ENCODE assay signal across 15 cellular contexts in genomic region chr20:22575737-22576136, GRCh38. TPM values are rescaled to one million over a fixed set of nuclear protein-coding genes. Genes with fewer than 3 reads are reported as not detected.
DNase-seq lines count a peak whose midpoint lies in the region; ATAC-seq and TF ChIP-seq lines count a peak whose summit lies in the region.
"Had no signal": no experiment of that assay in that cellular context is flagged by ENCODE, and none has a peak within 500 bp of the region (broad histone marks: within the 10 kb centered on the region; RNA-seq: fewer than 3 reads in every experiment).

No MANE protein-coding gene starts in this region.

- no peak overlapping the region for H3K27ac Mint-ChIP-seq in CD4-positive, alpha-beta memory T cell

- H3K36me3 ChIP-seq in Panc1 (ENCODE audit: control insufficient read depth, insufficient read depth, low read length) (no peaks in the 10 kb centered on the region), liver (ENCODE audit: control insufficient read depth in 4 of 4, insufficient read depth in 3 of 4, low read depth in 1 of 4, low read length in 3 of 4) (no peaks in the 10 kb centered on the region), upper lobe of left lung (no peaks in the 10 kb centered on the region), suprapubic skin (no peaks in the 10 kb centered on the region)
- H3K36me3 ChIP-seq in CD4-positive, alpha-beta memory T cell (ENCODE audit: insufficient read depth, low read length) = no peaks in the 10 kb centered on the region

- in situ Hi-C loops in Panc1 (cut with HindIII; ENCODE audit: low pct_unique_long_range_greater_than_20kb, low sequenced_read_pairs) = no loop called here

- no TSS peak for BruUV-seq in Panc1 (replicated peaks; lab: Mats Ljungman, UMichigan)

- WGBS in liver = 55% methylated on average over 4 of the region's 4 CpGs
- 43 to 48% methylated on average over 4 of the region's 4 CpGs for WGBS in upper lobe of left lung, 2 donors
- WGBS in suprapubic skin = 35% methylated on average over 4 of the region's 4 CpGs

- H3K27ac ChIP-seq in Panc1 (ENCODE audit: low read length) (peak overlapping the region; percentile 94), liver (ENCODE audit: low read depth in 1 of 2, low read length in 2 of 2) (peak overlapping the region; percentile 58 to 82), upper lobe of left lung (peak overlapping the region in 3 of 4 donors; percentile 85 to 87 (median 86)), suprapubic skin (no peak overlapping the region)
- no peak overlapping the region for H3K27ac ChIP-seq in CD4-positive, alpha-beta memory T cell (ENCODE audit: low read depth, low read length)
- H3K27ac ChIP-seq: RWPE1 had no signal

- H3K4me3 Mint-ChIP-seq in CD4-positive, alpha-beta memory T cell = no peak overlapping the region

- intact Hi-C loops in Panc1 (cut with micrococcal nuclease; ENCODE audit: unreplicated experiment) = loop anchor here (10.0 kb wide), 1 partner anchor 779 kb away; the partner anchor contains the start of gene NXT1
- intact Hi-C loops in CD4-positive, alpha-beta memory T cell (cut with micrococcal nuclease) = no loop called here

- no peak for TF ChIP-seq RAD21 in liver (IDR thresholded peaks at IDR 0.05)

- H3K27me3 Mint-ChIP-seq in CD4-positive, alpha-beta memory T cell = peaks cover 41 to 58% of the 10 kb centered on the region in 2 donors

- CTCF ChIA-PET in Panc1 (lab: Charles Lee) = no interaction called here
- CTCF ChIA-PET in CD4-positive, alpha-beta memory T cell (lab: Charles Lee; ENCODE audit: partially characterized antibody) = no interaction called here

- peaks cover 74% of the 10 kb centered on the region for H3K4me1 ChIP-seq in Panc1 (ENCODE audit: control insufficient read depth, insufficient read depth, low read length)
- peaks cover 4 to 71% (median 64%) of the 10 kb centered on the region in 4 donors for H3K4me1 ChIP-seq in liver (ENCODE audit: control insufficient read depth in 4 of 4, insufficient read depth in 4 of 4, low read length in 3 of 4)
- peaks cover 2 to 28% (median 9%) of the 10 kb centered on the region in 4 donors for H3K4me1 ChIP-seq in upper lobe of left lung
- no peaks in the 10 kb centered on the region for H3K4me1 ChIP-seq in CD4-positive, alpha-beta memory T cell (ENCODE audit: insufficient read depth, low read length)
- peaks cover 17% of the 10 kb centered on the region for H3K4me1 ChIP-seq in suprapubic skin

- no peak for TF ChIP-seq EP300 in upper lobe of left lung (IDR thresholded peaks at IDR 0.05)
- TF ChIP-seq EP300 in suprapubic skin (IDR thresholded peaks at IDR 0.05) = no peak

- H3K9me3 Mint-ChIP-seq in CD4-positive, alpha-beta memory T cell = peaks cover 0 to 22% (median 13%) of the 10 kb centered on the region in 8 donors

- TF ChIP-seq POLR2A in upper lobe of left lung (IDR thresholded peaks at IDR 0.05) (no peak), suprapubic skin (IDR thresholded peaks at IDR 0.05) (no peak)

- POLR2A ChIA-PET in Panc1 (lab: Charles Lee) = no interaction called here
- POLR2A ChIA-PET in CD4-positive, alpha-beta memory T cell (lab: Charles Lee; ENCODE audit: partially characterized antibody) = no interaction called here

- peaks cover 0 to 2% (median 0%) of the 10 kb centered on the region in 4 donors for H3K4me1 Mint-ChIP-seq in CD4-positive, alpha-beta memory T cell

- H3K36me3 Mint-ChIP-seq in CD4-positive, alpha-beta memory T cell = peaks cover 0 to 3% of the 10 kb centered on the region in 2 donors

- ATAC-seq in GM19438 (IDR thresholded peaks at IDR 0.05; ENCODE audit: low read depth, unreplicated experiment) (peak; percentile 30), Panc1 (no peak), upper lobe of left lung (ENCODE audit: low FRiP score in 2 of 2) (no peak)
- ATAC-seq: HCT116 had no signal

- no peak for TF ChIP-seq CTCF in Panc1 (IDR thresholded peaks at IDR 0.05)
- TF ChIP-seq CTCF in liver (IDR thresholded peaks at IDR 0.05; ENCODE audit: low read depth, low read length, missing input control) = no peak
- no peak for TF ChIP-seq CTCF in upper lobe of left lung (IDR thresholded peaks at IDR 0.05)
- TF ChIP-seq CTCF in suprapubic skin (IDR thresholded peaks at IDR 0.05) = no peak

- 0 out of 4 replicates have a peak overlapping the region, but pooled peaks of 1 of the 2 experiments have one; percentile 4 for H3K4me3 ChIP-seq in Panc1 (ENCODE audit: low read depth in 2 of 2, low read length in 2 of 2)
- H3K4me3 ChIP-seq in liver (ENCODE audit: low read depth in 1 of 3, low read length in 3 of 3) = peak overlapping the region in 2 of 3 donors; percentile 81 to 92
- H3K4me3 ChIP-seq in upper lobe of left lung = no peak overlapping the region
- H3K4me3 ChIP-seq in CD4-positive, alpha-beta memory T cell (ENCODE audit: low read length in 2 of 2) = no peak overlapping the region
- H3K4me3 ChIP-seq in suprapubic skin = no peak overlapping the region

- no peaks in the 10 kb centered on the region for H3K27me3 ChIP-seq in Panc1 (ENCODE audit: control insufficient read depth, insufficient read depth, low read length)
- H3K27me3 ChIP-seq in liver (ENCODE audit: control insufficient read depth in 4 of 4, insufficient read depth in 4 of 4, low read length in 3 of 4) = no peaks in the 10 kb centered on the region
- peaks cover 0 to 21% (median 4%) of the 10 kb centered on the region in 4 donors for H3K27me3 ChIP-seq in upper lobe of left lung
- peaks cover 15% of the 10 kb centered on the region for H3K27me3 ChIP-seq in CD4-positive, alpha-beta memory T cell (ENCODE audit: insufficient read depth, low read length)
- H3K27me3 ChIP-seq in suprapubic skin = peaks cover 99% of the 10 kb centered on the region

- no peak for DNase-seq in Panc1 (ENCODE audit: low read depth, low spot score)
- DNase-seq in upper lobe of left lung = no peak
- no peak for DNase-seq in SKM-1 treated with dmso at 0.1 percent for 144 hours (lab: John Stamatoyannopoulos, UW; ENCODE audit: unreplicated experiment)
- no peak for DNase-seq in CD4-positive, alpha-beta memory T cell
- DNase-seq in suprapubic skin (ENCODE audit: low spot score in 2 of 2) = no peak
- DNase-seq: DMS 273 treated with DMSO at 0.1 percent for 48 hours, NCI-H2227 treated with DMSO at 0.1 percent for 48 hours, NCI-H526 treated with DMSO at 0.1 percent for 48 hours had no signal

- H3K9me3 ChIP-seq in Panc1 (ENCODE audit: control insufficient read depth, insufficient read depth, low read depth, low read length) (no peaks in the 10 kb centered on the region), liver (ENCODE audit: control insufficient read depth in 4 of 4, low read length in 3 of 4) (no peaks in the 10 kb centered on the region), upper lobe of left lung (no peaks in the 10 kb centered on the region), suprapubic skin (no peaks in the 10 kb centered on the region)
- H3K9me3 ChIP-seq in CD4-positive, alpha-beta memory T cell (ENCODE audit: control insufficient read depth in 1 of 2, low read length in 2 of 2) = no peaks in the 10 kb centered on the region

- peak overlapping the region in 1 of 2 donors; percentile 58 for H3K9ac ChIP-seq in liver (ENCODE audit: low read depth in 1 of 2, low read length in 2 of 2)

TF ChIP-seq in liver, 16 proteins besides CTCF, POLR2A, EP300 and RAD21 (continues in another document):
- TF ChIP-seq JUND (IDR thresholded peaks at IDR 0.05) (no peak), SP1 (IDR thresholded peaks at IDR 0.05) (no peak), FOXA1 (IDR thresholded peaks at IDR 0.05) (no peak), TAF1 (conservative IDR thresholded peaks at IDR 0.05) (no peak), HNF4G (IDR thresholded peaks at IDR 0.05) (no peak), RXRA (IDR thresholded peaks at IDR 0.05) (no peak), ATF3 (IDR thresholded peaks at IDR 0.05) (no peak), FOXA2 (IDR thresholded peaks at IDR 0.05) (no peak), ZBTB33 (IDR thresholded peaks at IDR 0.05) (no peak), YY1 (IDR thresholded peaks at IDR 0.05) (no peak), HNF4A (conservative IDR thresholded peaks at IDR 0.05) (no peak), GABPA (IDR thresholded peaks at IDR 0.05 in 1 of 2, conservative IDR thresholded peaks at IDR 0.05 in 1 of 2) (no peak)

RNA-seq across cellular contexts. Expression of gene FOXA2, which starts 8.6 kb away (rescaled TPM):
- total RNA-seq in Panc1 (2021; ENCODE audit: unreplicated experiment) = 28.0 TPM
- 41.1 TPM for polyA plus RNA-seq in Panc1 (2012; ENCODE audit: insufficient read length)
- total RNA-seq in liver = 10 to 100 TPM in 1 of 2 donors, 1 to 10 TPM in 1; 5.2 to 10.6 TPM
- polyA plus RNA-seq in liver = 10 to 100 TPM; 11.6 to 12.7 TPM
- 10 to 100 TPM; 23.2 to 80.6 (median 44.3) TPM for total RNA-seq in upper lobe of left lung
- total RNA-seq in CD4-positive, alpha-beta memory T cell = not detected
- not detected for polyA plus RNA-seq in CD4-positive, alpha-beta memory T cell
- not detected for total RNA-seq in suprapubic skin
- total RNA-seq: OCI-LY7, SK-MEL-5 had no signal
- polyA plus RNA-seq: BJ had no signal

Comparison
In these comparisons a context has a peak if more than half of its experiments do, and no peak if none do; other contexts are left out.
1. H3K27ac ChIP-seq: peak in Panc1 (single experiment), liver (2 of 2) and upper lobe of left lung (3 of 4); none in CD4-positive, alpha-beta memory T cell (single experiment) and suprapubic skin (single experiment).
2. H3K4me3 ChIP-seq: peak in liver (2 of 3); none in upper lobe of left lung (0 of 4), CD4-positive, alpha-beta memory T cell (0 of 2) and suprapubic skin (single experiment).
3. RNA of gene FOXA2, which starts 8.6 kb away (total RNA-seq): 23.2 to 80.6 TPM in upper lobe of left lung, 28.0 TPM in Panc1 (single experiment) and 5.2 to 10.6 TPM in liver; not detected in CD4-positive, alpha-beta memory T cell and not detected in suprapubic skin; every median in the first group is over 4 times any median in the second.